ENCODE assay signal across 8 cellular contexts in genomic region chr20:47317127-47317895, GRCh38. TPM values are rescaled to one million over a fixed set of nuclear protein-coding genes. Genes with fewer than 3 reads are reported as not detected.
DNase-seq lines count a peak whose midpoint lies in the region; ATAC-seq lines count a peak whose summit lies in the region.

No MANE protein-coding gene starts in this region.

- DNase-seq in Ammon's horn (ENCODE audit: low spot score) (peak; percentile 59), LHCN-M2 (ENCODE audit: low read depth) (peak; percentile 100), cerebellar cortex (ENCODE audit: low spot score) (peak; percentile 39), left kidney (ENCODE audit: low read depth, low spot score) (peak; percentile 87), NCI-H187 treated with DMSO at 0.1 percent for 48 hours (lab: John Stamatoyannopoulos, UW) (no peak)
- DNase-seq in stimulated activated CD4-positive, alpha-beta T cell treated with anti-CD3 and anti-CD28 coated beads, Interleukin-2, amount 100 ng/mL, for 4 hours (ENCODE audit: low read depth) = peak; percentile 64

- ATAC-seq in activated CD4-positive, CD25-positive, alpha-beta regulatory T cell treated with anti-CD3 and anti-CD28 coated beads, Interleukin-2, amount 50 U/mL, for 24 hours = peak; percentile 77 to 85
- no peak for ATAC-seq in HG03442 (IDR thresholded peaks at IDR 0.05; ENCODE audit: unreplicated experiment)

RNA-seq across cellular contexts. Expression of gene ZMYND8, which starts 39.2 kb away (rescaled TPM):
- total RNA-seq in LHCN-M2 (2014; rRNA removed) = 50.1 and 56.4 TPM in 2 replicates
- 15.4 TPM for polyA plus RNA-seq in LHCN-M2 (2012)
